ENCODE assay signal across 9 cellular contexts in genomic region chr19:533485-534058, GRCh38. TPM values are rescaled to one million over a fixed set of nuclear protein-coding genes. Genes with fewer than 3 reads are reported as not detected.
DNase-seq lines count a peak whose midpoint lies in the region; ATAC-seq and TF ChIP-seq lines count a peak whose summit lies in the region.
"Had no signal": no experiment of that assay in that cellular context is flagged by ENCODE, and none has a peak within 500 bp of the region (broad histone marks: within the 10 kb centered on the region; RNA-seq: fewer than 3 reads in every experiment).

No MANE protein-coding gene starts in this region.

- no peak for DNase-seq in cardiac muscle cell (ENCODE audit: low read depth in 1 of 2, low spot score in 1 of 2)
- no peak for DNase-seq in left ventricle myocardium superior
- no peak for DNase-seq in breast epithelium (ENCODE audit: low spot score in 2 of 2)
- no peak for DNase-seq in mesendoderm
- DNase-seq in uterus: no peak
- DNase-seq in mucosa of gallbladder (ENCODE audit: low spot score): no peak

- H3K79me1 ChIP-seq in mesendoderm (ENCODE audit: low read length): peaks cover 19% of the 10 kb centered on the region

- peak overlapping the region; percentile 94 for H3K9ac ChIP-seq in mesendoderm (ENCODE audit: low read length)

- no peak for TF ChIP-seq CTCF in cardiac muscle cell (IDR thresholded peaks at IDR 0.05; ENCODE audit: low read depth, low read length)
- no peak for TF ChIP-seq CTCF in breast epithelium (IDR thresholded peaks at IDR 0.05)
- TF ChIP-seq CTCF in uterus (IDR thresholded peaks at IDR 0.05): no peak

- H3K4me2 ChIP-seq in mesendoderm (ENCODE audit: low read length): peak overlapping the region; percentile 95

- WGBS in mesendoderm (ENCODE audit: extremely low coverage, insufficient coverage, low lambda C conversion rate): no CpG with 5 or more reads among the region's 17 CpGs

- H2AK5ac ChIP-seq in mesendoderm (ENCODE audit: low read length): no peak overlapping the region

- intact Hi-C loops in left ventricle myocardium superior (cut with micrococcal nuclease): no loop called here
- intact Hi-C loops in breast epithelium (cut with DNase I; ENCODE audit: low total_unique reads): no loop called here
- intact Hi-C loops in uterus (cut with DNase I; ENCODE audit: low total_unique reads): no loop called here

- H2BK120ac ChIP-seq in mesendoderm (ENCODE audit: low read depth, low read length): no peak overlapping the region

- no peak overlapping the region for H2BK5ac ChIP-seq in mesendoderm (ENCODE audit: low read length)

- no peak for ATAC-seq in left ventricle myocardium superior
- ATAC-seq in GM21447 (IDR thresholded peaks at IDR 0.05; ENCODE audit: unreplicated experiment): no peak
- no peak for ATAC-seq in GM18511 (IDR thresholded peaks at IDR 0.05; ENCODE audit: unreplicated experiment)

- H3K9me3 ChIP-seq in cardiac muscle cell (ENCODE audit: low read depth) (no peaks in the 10 kb centered on the region), breast epithelium (no peaks in the 10 kb centered on the region), uterus (no peaks in the 10 kb centered on the region)

- H3K4me3 ChIP-seq in cardiac muscle cell: peak overlapping the region; percentile 96
- H3K4me3 ChIP-seq in breast epithelium: peak overlapping the region; percentile 94 to 98 (median 98)
- peak overlapping the region; percentile 93 for H3K4me3 ChIP-seq in mesendoderm (ENCODE audit: low read length)
- peak overlapping the region; percentile 97 to 98 for H3K4me3 ChIP-seq in uterus

- peak overlapping the region; percentile 93 for H3K56ac ChIP-seq in mesendoderm (ENCODE audit: low read length)

- no peak overlapping the region for H4K5ac ChIP-seq in mesendoderm (ENCODE audit: low read length)

- no peak overlapping the region for H3K18ac ChIP-seq in mesendoderm (ENCODE audit: low read length)

- no peak overlapping the region for H4K8ac ChIP-seq in mesendoderm (ENCODE audit: low read depth, low read length)

- no peak for TF ChIP-seq POLR2A in breast epithelium (IDR thresholded peaks at IDR 0.05)
- TF ChIP-seq POLR2A in uterus (IDR thresholded peaks at IDR 0.05): no peak

- peak overlapping the region; percentile 94 for H3K27ac ChIP-seq in cardiac muscle cell
- H3K27ac ChIP-seq in breast epithelium: peak overlapping the region; percentile 84 to 99
- no peak overlapping the region for H3K27ac ChIP-seq in mesendoderm (ENCODE audit: low read depth, low read length)
- peak overlapping the region; percentile 90 to 93 for H3K27ac ChIP-seq in uterus

- H3K27me3 ChIP-seq in cardiac muscle cell (no peaks in the 10 kb centered on the region), breast epithelium (no peaks in the 10 kb centered on the region), mesendoderm (ENCODE audit: insufficient read depth, low read length, poor library complexity) (no peaks in the 10 kb centered on the region), uterus (no peaks in the 10 kb centered on the region)

- no peak overlapping the region for H3K4ac ChIP-seq in mesendoderm (ENCODE audit: low read depth, low read length)

- H3K23ac ChIP-seq in mesendoderm (ENCODE audit: low read length): peak overlapping the region; percentile 66

- peaks cover 35% of the 10 kb centered on the region for H3K79me2 ChIP-seq in mesendoderm (ENCODE audit: control insufficient read depth, insufficient read depth, low read length)

- H3K36me3 ChIP-seq in cardiac muscle cell (peaks cover 18% of the 10 kb centered on the region), breast epithelium (no peaks in the 10 kb centered on the region), mesendoderm (ENCODE audit: control insufficient read depth, insufficient read depth, low read length) (peaks cover 2% of the 10 kb centered on the region), uterus (no peaks in the 10 kb centered on the region)

- no peak overlapping the region for H2BK15ac ChIP-seq in mesendoderm (replicated peaks; ENCODE audit: low read depth)

- H3K4me1 ChIP-seq in cardiac muscle cell (ENCODE audit: low read depth) (peaks cover 9% of the 10 kb centered on the region), breast epithelium (peaks cover 8 to 20% of the 10 kb centered on the region in 2 donors), mesendoderm (ENCODE audit: control insufficient read depth, low read depth, low read length) (peaks cover 4% of the 10 kb centered on the region), uterus (peaks cover 0 to 23% of the 10 kb centered on the region in 2 donors)

RNA-seq across cellular contexts. Expression of gene CDC34, which starts 2.0 kb away (rescaled TPM):
- total RNA-seq in cardiac muscle cell (205 and 247 TPM in 2 replicates), left ventricle myocardium superior (110 TPM), breast epithelium (10 to 100 TPM; 44.6 to 69.5 (median 49.3) TPM), uterus (100 to 1,000 TPM in 2 of 4 donors, 10 to 100 TPM in 2; 44.4 to 459 (median 101) TPM), mucosa of gallbladder (53.3 TPM)
- 205 and 207 TPM in 2 replicates for polyA plus RNA-seq in cardiac muscle cell
- polyA plus RNA-seq in mesendoderm (2013, experiment 1 of 2): 78.8 TPM
- polyA plus RNA-seq in mesendoderm (2013, experiment 2 of 2): 81.6 TPM

RNA-seq across cellular contexts. Expression of gene GZMM, which starts 10.3 kb away (rescaled TPM):
- total RNA-seq in cardiac muscle cell (not detected in 2 replicates), left ventricle myocardium superior (0.37 TPM), breast epithelium (1 to 10 TPM in 1 of 3 donors, under 1 TPM in 1, not detected in 1; 0.33 to 1.1 TPM), uterus (1 to 10 TPM in 1 of 4 donors, under 1 TPM in 1, not detected in 2; 0.62 to 1.6 TPM), mucosa of gallbladder (2.7 TPM)
- polyA plus RNA-seq in cardiac muscle cell: 0.39 TPM in 1 of 2 replicates, not detected in the other
- 0.13 TPM for polyA plus RNA-seq in mesendoderm (2013, experiment 1 of 2)
- polyA plus RNA-seq in mesendoderm (2013, experiment 2 of 2): 0.25 TPM

RNA-seq across cellular contexts. Expression of gene TPGS1, which starts 26.3 kb away (rescaled TPM):
- total RNA-seq in cardiac muscle cell (67.1 and 71.1 TPM in 2 replicates), left ventricle myocardium superior (10.5 TPM), breast epithelium (10 to 100 TPM; 77.7 to 98.9 (median 77.7) TPM), uterus (10 to 100 TPM; 12.6 to 37.5 (median 29.9) TPM), mucosa of gallbladder (33.8 TPM)
- 55.8 and 56.2 TPM in 2 replicates for polyA plus RNA-seq in cardiac muscle cell
- polyA plus RNA-seq in mesendoderm (2013, experiment 1 of 2): 3.2 TPM
- 3.1 TPM for polyA plus RNA-seq in mesendoderm (2013, experiment 2 of 2)

RNA-seq across cellular contexts. Expression of gene MADCAM1, which starts 37.3 kb away (rescaled TPM):
- total RNA-seq in cardiac muscle cell (0.70 and 2.2 TPM in 2 replicates), left ventricle myocardium superior (0.37 TPM), breast epithelium (under 1 TPM in 1 of 3 donors, not detected in 2; 0.66 TPM), uterus (1 to 10 TPM in 1 of 4 donors, under 1 TPM in 1, not detected in 2; 0.34 to 2.7 TPM), mucosa of gallbladder (5.8 TPM)
- polyA plus RNA-seq in cardiac muscle cell: 2.5 and 3.4 TPM in 2 replicates
- polyA plus RNA-seq in mesendoderm (2013, experiment 1 of 2): 0.18 TPM
- polyA plus RNA-seq in mesendoderm (2013, experiment 2 of 2): 0.24 TPM
- total RNA-seq: M059J had no signal

RNA-seq across cellular contexts. Expression of gene BSG, which starts 38.8 kb away (rescaled TPM):
- total RNA-seq in cardiac muscle cell (826 and 1,015 TPM in 2 replicates), left ventricle myocardium superior (1,923 TPM), breast epithelium (100 to 1,000 TPM; 270 to 515 (median 282) TPM), uterus (100 to 1,000 TPM; 211 to 305 (median 280) TPM), mucosa of gallbladder (480 TPM)
- 976 and 1,204 TPM in 2 replicates for polyA plus RNA-seq in cardiac muscle cell
- 492 TPM for polyA plus RNA-seq in mesendoderm (2013, experiment 1 of 2)
- polyA plus RNA-seq in mesendoderm (2013, experiment 2 of 2): 502 TPM
